In the genomic region with DNA sequence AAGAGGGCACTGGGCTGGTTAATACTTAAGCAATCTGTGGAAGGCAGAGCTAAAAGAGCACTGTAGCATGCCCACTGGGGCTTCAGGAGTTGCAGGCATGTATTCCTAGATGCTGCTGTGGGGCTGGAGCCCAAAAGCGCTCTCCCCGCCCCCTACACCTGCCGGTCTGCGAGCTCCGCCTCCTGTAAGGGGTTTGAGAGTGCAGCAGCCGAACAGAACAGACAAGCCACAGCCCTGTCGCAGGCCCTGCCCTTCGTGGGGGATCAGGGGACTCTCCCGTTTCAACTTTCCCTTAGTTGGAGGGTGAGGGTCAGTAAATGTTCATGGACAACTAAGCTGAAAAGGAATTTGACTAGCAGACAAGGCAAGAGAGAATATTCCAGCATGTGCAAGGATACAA, we compare ENCODE assay signal across 25 cellular contexts.
"Had no signal": no experiment of that assay in that cellular context is flagged by ENCODE, and none has a peak within 500 bp of the region (broad histone marks: within the 10 kb centered on the region; RNA-seq: fewer than 3 reads in every experiment).

No MANE protein-coding gene starts in this region.

- H3K27me3 ChIP-seq: colonic mucosa, dorsolateral prefrontal cortex, esophagus muscularis mucosa, foreskin keratinocyte, gastroesophageal sphincter, heart left ventricle, hepatocyte had no signal

- H2AFZ ChIP-seq: hepatocyte had no signal

- H3K4me3 Mint-ChIP-seq: memory B cell; naive thymus-derived CD4-positive, alpha-beta T cell had no signal

- H3K79me2 ChIP-seq: hepatocyte had no signal

- H3K4me3 ChIP-seq: colonic mucosa, dorsolateral prefrontal cortex, esophagus muscularis mucosa, gastroesophageal sphincter, heart left ventricle, hepatocyte, left ventricle myocardium inferior, lower lobe of right lung had no signal

- H3K36me3 ChIP-seq: colonic mucosa had no signal

- DNase-seq: colonic mucosa; cortex of kidney; dermis blood vessel endothelial cell; dorsolateral prefrontal cortex; effector CD4-positive, alpha-beta T cell; effector memory CD4-positive, alpha-beta T cell; foreskin keratinocyte; heart left ventricle; hypothalamus; kidney glomerular epithelial cell; left colon; left ventricle myocardium inferior; lower lobe of right lung; mesendoderm; midbrain; naive thymus-derived CD4-positive, alpha-beta T cell had no signal

- H3K4me2 ChIP-seq: hepatocyte had no signal

- H3K27me3 Mint-ChIP-seq: memory B cell; naive thymus-derived CD4-positive, alpha-beta T cell had no signal

- H3K4me1 ChIP-seq: colonic mucosa, foreskin keratinocyte, gastroesophageal sphincter, heart left ventricle, left ventricle myocardium inferior, lower lobe of right lung had no signal

- ATAC-seq: foreskin keratinocyte; gastroesophageal sphincter; heart left ventricle; left colon; left lobe of liver; lower lobe of right lung; naive thymus-derived CD4-positive, alpha-beta T cell had no signal

- H3K27ac ChIP-seq: colonic mucosa, dorsolateral prefrontal cortex, esophagus muscularis mucosa, foreskin keratinocyte, gastroesophageal sphincter, heart left ventricle, hepatocyte, left ventricle myocardium inferior, lower lobe of right lung had no signal

- H3K9me3 ChIP-seq: colonic mucosa, esophagus muscularis mucosa, lower lobe of right lung had no signal

- FAIRE-seq: endothelial cell of umbilical vein, frontal cortex, islet of Langerhans, keratinocyte had no signal

- H3K27ac Mint-ChIP-seq: memory B cell; naive thymus-derived CD4-positive, alpha-beta T cell had no signal

- H3K4me1 Mint-ChIP-seq: memory B cell; naive thymus-derived CD4-positive, alpha-beta T cell had no signal

- H3K9me3 Mint-ChIP-seq: memory B cell had no signal
